14 cellular contexts compared by ENCODE assay signal in the genomic region with DNA sequence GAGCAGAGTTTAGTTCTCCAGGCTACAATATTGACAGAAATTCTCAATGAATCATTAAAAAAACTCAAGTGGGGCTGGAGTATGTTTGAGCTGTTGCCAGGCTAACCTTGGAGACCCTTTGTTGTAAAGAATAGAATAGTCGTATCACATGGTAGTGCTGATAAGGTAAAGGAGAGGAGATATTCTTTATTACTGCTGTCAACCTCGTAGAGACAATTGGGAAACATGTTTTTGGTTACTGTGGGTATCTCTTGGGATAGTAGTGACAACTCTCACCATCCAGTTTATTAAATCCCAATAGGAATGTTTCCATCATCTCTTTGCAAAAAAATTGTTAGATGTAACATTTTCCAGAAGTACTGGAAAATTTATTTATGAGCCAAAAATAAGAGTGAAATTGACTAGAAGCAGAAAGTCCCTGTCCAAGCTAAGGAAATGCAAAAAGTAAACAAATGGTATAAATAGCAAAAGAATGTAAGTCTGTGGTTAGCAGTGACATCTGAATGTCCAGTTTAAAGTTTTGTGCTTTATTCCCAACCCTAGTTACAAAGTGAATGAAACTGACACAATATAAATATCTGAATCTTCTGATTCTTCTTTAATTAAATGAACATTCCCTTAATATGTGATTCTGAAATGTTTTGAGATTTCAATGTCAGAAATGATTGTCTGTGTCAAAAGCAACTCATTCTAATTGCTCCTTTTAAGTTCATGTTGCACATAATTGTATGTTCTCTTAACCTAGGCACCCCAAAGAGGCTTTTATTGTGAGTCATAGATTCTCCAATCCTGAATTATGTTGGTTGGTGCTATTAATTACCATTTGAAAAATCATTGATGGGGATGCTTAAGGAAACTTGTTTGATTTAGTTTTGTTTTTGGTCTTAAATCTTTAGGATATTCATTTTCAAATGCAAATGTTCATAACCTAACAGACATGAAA.
A peak's percentile ranks its signal among the peaks of the same experiment; 100 is the strongest.
DNase-seq lines count a peak whose midpoint lies in the region; ATAC-seq and TF ChIP-seq lines count a peak whose summit lies in the region.
"Had no signal": no experiment of that assay in that cellular context is flagged by ENCODE, and none has a peak within 500 bp of the region (broad histone marks: within the 10 kb centered on the region; RNA-seq: fewer than 3 reads in every experiment).

No MANE protein-coding gene starts in this region.

- TF ChIP-seq POLR2A in gastroesophageal sphincter (IDR thresholded peaks at IDR 0.05) (no peak), uterus (IDR thresholded peaks at IDR 0.05) (no peak)

- 8 to 17% methylated on average over 2 of the region's 2 CpGs for WGBS in gastroesophageal sphincter (ENCODE audit: low coverage in 1 of 2), 2 donors

- H3K27me3 ChIP-seq in gastroesophageal sphincter (no peaks in the 10 kb centered on the region), uterus (no peaks in the 10 kb centered on the region)
- H3K27me3 ChIP-seq: BLaER1 treated with 17β-estradiol and CSF1 and Interleukin-3, amounts not matched to agents 10 nM and 100 nM had no signal

- TF ChIP-seq CTCF in gastroesophageal sphincter (IDR thresholded peaks at IDR 0.05) (no peak), uterus (IDR thresholded peaks at IDR 0.05) (no peak)

- peaks cover 6 to 36% (median 12%) of the 10 kb centered on the region in 3 donors for H3K4me1 ChIP-seq in gastroesophageal sphincter
- H3K4me1 ChIP-seq in uterus, result peaks cover 0 to 11% of the 10 kb centered on the region in 2 donors

- ATAC-seq in SK-N-SH treated with all-trans-retinoic acid at 6 μM for 48 hours, result peak; percentile 94
- no peak for ATAC-seq in gastroesophageal sphincter
- ATAC-seq in HG03521 (IDR thresholded peaks at IDR 0.05; ENCODE audit: unreplicated experiment), result no peak
- ATAC-seq in GM18511 (IDR thresholded peaks at IDR 0.05; ENCODE audit: unreplicated experiment), result no peak
- ATAC-seq: activated CD8-positive, alpha-beta T cell treated with anti-CD3 and anti-CD28 coated beads, Interleukin-2, amount 10 ng/mL, durations not matched to agents 7 days and 5 days had no signal

- H3K4me3 ChIP-seq in gastroesophageal sphincter (no peak overlapping the region), uterus (no peak overlapping the region)
- H3K4me3 ChIP-seq: BLaER1 treated with 17β-estradiol and CSF1 and Interleukin-3, amounts not matched to agents 10 nM and 100 nM had no signal

- DNase-seq in AG08395 (ENCODE audit: low spot score) (peak; percentile 45), HS-27A (ENCODE audit: low read depth) (peak; percentile 33), uterus (no peak)
- DNase-seq in stimulated activated CD4-positive, alpha-beta T cell treated with anti-CD3 and anti-CD28 coated beads, Interleukin-2, amount 100 ng/mL, for 48 hours, result no peak
- DNase-seq: activated CD8-positive, alpha-beta T cell treated with anti-CD3 and anti-CD28 coated beads, Interleukin-2, amount 10 ng/mL, durations not matched to agents 7 days and 5 days; activated naive CD4-positive, alpha-beta T cell treated with anti-CD3 and anti-CD28 coated beads, Interleukin-2, amount 10 ng/mL, durations not matched to agents 7 days and 5 days; effector memory CD4-positive, alpha-beta T cell; NCI-H1694; T-helper 9 cell had no signal

- no peak for TF ChIP-seq EP300 in gastroesophageal sphincter (IDR thresholded peaks at IDR 0.05)

- intact Hi-C loops in uterus (cut with DNase I; ENCODE audit: low total_unique reads), result no loop called here

- H3K9me3 ChIP-seq in gastroesophageal sphincter (peaks cover 0 to 3% (median 0%) of the 10 kb centered on the region in 3 donors), uterus (no peaks in the 10 kb centered on the region)
- H3K9me3 ChIP-seq: BLaER1 treated with 17β-estradiol and CSF1 and Interleukin-3, amounts not matched to agents 10 nM and 100 nM had no signal

- peak overlapping the region; percentile 9 to 43 (median 30) for H3K27ac ChIP-seq in gastroesophageal sphincter
- no peak overlapping the region for H3K27ac ChIP-seq in uterus
- H3K27ac ChIP-seq: BLaER1 treated with 17β-estradiol and CSF1 and Interleukin-3, amounts not matched to agents 10 nM and 100 nM had no signal

- H3K36me3 ChIP-seq in gastroesophageal sphincter (no peaks in the 10 kb centered on the region), uterus (no peaks in the 10 kb centered on the region)
- H3K36me3 ChIP-seq: BLaER1 treated with 17β-estradiol and CSF1 and Interleukin-3, amounts not matched to agents 10 nM and 100 nM had no signal

TF ChIP-seq in SK-N-SH treated with all-trans-retinoic acid at 6 μM for 48 hours, 23 proteins besides CTCF, POLR2A, EP300 and RAD21:
- no peak for TF ChIP-seq PPARA (CRISPR knock-in tag; IDR thresholded peaks at IDR 0.05; ENCODE audit: borderline replicate concordance)
- peak; percentile 61 for TF ChIP-seq TOX (CRISPR knock-in tag; IDR thresholded peaks at IDR 0.05; ENCODE audit: borderline replicate concordance)
- peak; percentile 78 for TF ChIP-seq ISL1 (CRISPR knock-in tag; IDR thresholded peaks at IDR 0.05)
- no peak for TF ChIP-seq ZFP30 (CRISPR knock-in tag; IDR thresholded peaks at IDR 0.05)
- TF ChIP-seq, protein P1, sequence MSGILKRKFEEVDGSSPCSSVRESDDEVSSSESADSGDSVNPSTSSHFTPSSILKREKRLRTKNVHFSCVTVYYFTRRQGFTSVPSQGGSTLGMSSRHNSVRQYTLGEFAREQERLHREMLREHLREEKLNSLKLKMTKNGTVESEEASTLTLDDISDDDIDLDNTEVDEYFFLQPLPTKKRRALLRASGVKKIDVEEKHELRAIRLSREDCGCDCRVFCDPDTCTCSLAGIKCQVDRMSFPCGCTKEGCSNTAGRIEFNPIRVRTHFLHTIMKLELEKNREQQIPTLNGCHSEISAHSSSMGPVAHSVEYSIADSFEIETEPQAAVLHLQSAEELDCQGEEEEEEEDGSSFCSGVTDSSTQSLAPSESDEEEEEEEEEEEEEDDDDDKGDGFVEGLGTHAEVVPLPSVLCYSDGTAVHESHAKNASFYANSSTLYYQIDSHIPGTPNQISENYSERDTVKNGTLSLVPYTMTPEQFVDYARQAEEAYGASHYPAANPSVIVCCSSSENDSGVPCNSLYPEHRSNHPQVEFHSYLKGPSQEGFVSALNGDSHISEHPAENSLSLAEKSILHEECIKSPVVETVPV (CRISPR knock-in tag; IDR thresholded peaks at IDR 0.05), result no peak
- TF ChIP-seq RARB (CRISPR knock-in tag; IDR thresholded peaks at IDR 0.05), result no peak
- TF ChIP-seq, protein P2, sequence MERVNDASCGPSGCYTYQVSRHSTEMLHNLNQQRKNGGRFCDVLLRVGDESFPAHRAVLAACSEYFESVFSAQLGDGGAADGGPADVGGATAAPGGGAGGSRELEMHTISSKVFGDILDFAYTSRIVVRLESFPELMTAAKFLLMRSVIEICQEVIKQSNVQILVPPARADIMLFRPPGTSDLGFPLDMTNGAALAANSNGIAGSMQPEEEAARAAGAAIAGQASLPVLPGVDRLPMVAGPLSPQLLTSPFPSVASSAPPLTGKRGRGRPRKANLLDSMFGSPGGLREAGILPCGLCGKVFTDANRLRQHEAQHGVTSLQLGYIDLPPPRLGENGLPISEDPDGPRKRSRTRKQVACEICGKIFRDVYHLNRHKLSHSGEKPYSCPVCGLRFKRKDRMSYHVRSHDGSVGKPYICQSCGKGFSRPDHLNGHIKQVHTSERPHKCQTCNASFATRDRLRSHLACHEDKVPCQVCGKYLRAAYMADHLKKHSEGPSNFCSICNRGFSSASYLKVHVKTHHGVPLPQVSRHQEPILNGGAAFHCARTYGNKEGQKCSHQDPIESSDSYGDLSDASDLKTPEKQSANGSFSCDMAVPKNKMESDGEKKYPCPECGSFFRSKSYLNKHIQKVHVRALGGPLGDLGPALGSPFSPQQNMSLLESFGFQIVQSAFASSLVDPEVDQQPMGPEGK (CRISPR knock-in tag; IDR thresholded peaks at IDR 0.05; ENCODE audit: borderline replicate concordance), result no peak
TF ChIP-seq in SK-N-SH treated with all-trans-retinoic acid at 6 μM for 48 hours: peak in this region for 2.

Comparison
In these comparisons a context has a peak if more than half of its experiments do, and no peak if none do; other contexts are left out.
1. DNase-seq: peak in AG08395 (single experiment) and HS-27A (single experiment); none in uterus (0 of 2) and stimulated activated CD4-positive, alpha-beta T cell treated with anti-CD3 and anti-CD28 coated beads, Interleukin-2, amount 100 ng/mL, for 48 hours (0 of 2).
2. H3K27ac ChIP-seq: peak in gastroesophageal sphincter (4 of 4); none in uterus (0 of 2).